19 cellular contexts compared by ENCODE assay signal in genomic region chr2:219000569-219000960, GRCh38. TPM values are rescaled to one million over a fixed set of nuclear protein-coding genes. Genes with fewer than 3 reads are reported as not detected.
DNase-seq lines count a peak whose midpoint lies in the region; ATAC-seq, FAIRE-seq and TF ChIP-seq lines count a peak whose summit lies in the region.
"Had no signal": no experiment of that assay in that cellular context is flagged by ENCODE, and none has a peak within 500 bp of the region (broad histone marks: within the 10 kb centered on the region; RNA-seq: fewer than 3 reads in every experiment).

No MANE protein-coding gene starts in this region.

- intact Hi-C loops in activated B cell treated with CpG ODN at 0.5 μM for 24 hours (cut with micrococcal nuclease) (no loop called here), kidney (cut with DNase I) (no loop called here)

- peak overlapping the region; percentile 35 for H3K18ac ChIP-seq in neuronal stem cell (ENCODE audit: low read length)

- H3K4me3 ChIP-seq in HEK293 (ENCODE audit: low read depth, low read length) = no peak overlapping the region
- peak overlapping the region in 1 of 2 donors; percentile 7 for H3K4me3 ChIP-seq in neuronal stem cell (ENCODE audit: low read length in 2 of 2)
- H3K4me3 ChIP-seq in kidney (ENCODE audit: low read length in 2 of 2) = no peak overlapping the region
- H3K4me3 ChIP-seq: A549, lung, thoracic aorta had no signal

- H2BK15ac ChIP-seq in neuronal stem cell (ENCODE audit: low read length) = no peak overlapping the region

- no peak overlapping the region for H3K4ac ChIP-seq in neuronal stem cell (ENCODE audit: low read length)

- H3K27me3 Mint-ChIP-seq in activated B cell treated with CpG ODN at 0.5 μM for 24 hours = peaks cover 65% of the 10 kb centered on the region

- H3K4me1 ChIP-seq in HEK293 (ENCODE audit: control insufficient read depth, insufficient read depth, low read length) (no peaks in the 10 kb centered on the region), neuronal stem cell (ENCODE audit: control insufficient read depth in 2 of 2, insufficient read depth in 1 of 2, low read depth in 1 of 2, low read length in 2 of 2) (peaks cover 9 to 23% of the 10 kb centered on the region in 2 donors), kidney (ENCODE audit: control insufficient read depth in 1 of 2, insufficient read depth in 1 of 2, low read depth in 1 of 2, low read length in 2 of 2) (peaks cover 0 to 17% of the 10 kb centered on the region in 2 donors)

- H3K23ac ChIP-seq in neuronal stem cell (ENCODE audit: low read depth, low read length, poor library complexity) = peak overlapping the region; percentile 87

- H3K4me3 Mint-ChIP-seq in activated B cell treated with CpG ODN at 0.5 μM for 24 hours = peak overlapping the region; percentile 15

- peak overlapping the region; percentile 11 for H3K4me2 ChIP-seq in neuronal stem cell (ENCODE audit: insufficient read depth, low read length, poor library complexity, severe bottlenecking)
- H3K4me2 ChIP-seq: A549 had no signal

- H3K27me3 ChIP-seq in neuronal stem cell (ENCODE audit: control insufficient read depth in 3 of 3, insufficient read depth in 3 of 3, low read depth in 1 of 3, low read length in 3 of 3) = peaks cover 37 to 96% (median 92%) of the 10 kb centered on the region in 3 experiments

- no peaks in the 10 kb centered on the region for H3K9me3 Mint-ChIP-seq in activated B cell treated with CpG ODN at 0.5 μM for 24 hours

- no peaks in the 10 kb centered on the region for H3K79me1 ChIP-seq in neuronal stem cell (ENCODE audit: low read depth, low read length)

- no peak overlapping the region for H2AFZ ChIP-seq in neuronal stem cell (ENCODE audit: low read length)

- H4K91ac ChIP-seq in neuronal stem cell (ENCODE audit: low read depth, low read length, poor library complexity) = no peak overlapping the region

- H4K8ac ChIP-seq in neuronal stem cell (ENCODE audit: low read depth, low read length) = no peak overlapping the region

- TF ChIP-seq CTCF in HEK293 (tag by site-specific recombination; IDR thresholded peaks at IDR 0.05) (no peak), activated B cell treated with CpG ODN at 0.5 μM for 24 hours (IDR thresholded peaks at IDR 0.05) (no peak), kidney (IDR thresholded peaks at IDR 0.05; ENCODE audit: borderline replicate concordance, extremely low read depth, insufficient read depth) (no peak)

- H2BK12ac ChIP-seq in neuronal stem cell (ENCODE audit: low read length) = no peak overlapping the region

- POLR2A ChIA-PET in HEK293 (lab: Yijun Ruan, JAX) (no interaction called here), activated B cell treated with CpG ODN at 0.5 μM for 24 hours (lab: Charles Lee) (no interaction called here)

- H3K27ac Mint-ChIP-seq in activated B cell treated with CpG ODN at 0.5 μM for 24 hours = no peak overlapping the region

- H3K9me3 ChIP-seq in HEK293 (ENCODE audit: control insufficient read depth, insufficient read depth, low read depth, low read length) = no peaks in the 10 kb centered on the region
- peaks cover 0 to 1% of the 10 kb centered on the region in 2 donors for H3K9me3 ChIP-seq in neuronal stem cell (replicated peaks in 1 of 2; ENCODE audit: control insufficient read depth in 2 of 2, insufficient read depth in 1 of 2, low read depth in 1 of 2, low read length in 2 of 2)
- no peaks in the 10 kb centered on the region for H3K9me3 ChIP-seq in kidney (ENCODE audit: control insufficient read depth in 1 of 2, low read length in 2 of 2)
- H3K9me3 ChIP-seq: A549, thoracic aorta had no signal

- H3K36me3 Mint-ChIP-seq in activated B cell treated with CpG ODN at 0.5 μM for 24 hours (ENCODE audit: low read depth) = no peaks in the 10 kb centered on the region

- H3K36me3 ChIP-seq in HEK293 (ENCODE audit: control insufficient read depth in 2 of 2, insufficient read depth in 1 of 2, low read length in 2 of 2) (no peaks in the 10 kb centered on the region), neuronal stem cell (replicated peaks in 1 of 2; ENCODE audit: control insufficient read depth in 2 of 2, insufficient read depth in 2 of 2, low read length in 2 of 2) (no peaks in the 10 kb centered on the region), kidney (ENCODE audit: control insufficient read depth in 1 of 2, insufficient read depth in 2 of 2, low read length in 2 of 2) (no peaks in the 10 kb centered on the region)
- H3K36me3 ChIP-seq: thoracic aorta had no signal

- peak overlapping the region; percentile 61 for H2AK5ac ChIP-seq in neuronal stem cell (ENCODE audit: low read depth, low read length)

- FAIRE-seq in kidney (lab: Jason Lieb, UNC) = no peak
- FAIRE-seq: A549, colon, HTR-8/SVneo had no signal

- WGBS in neuronal stem cell (ENCODE audit: extremely low coverage in 2 of 2, insufficient read length in 2 of 2, insufficient replicate concordance in 1 of 2), 2 donors = no CpG with 5 or more reads among the region's 8 CpGs

- H3K14ac ChIP-seq in neuronal stem cell (ENCODE audit: low read length) = no peak overlapping the region

- H3K4me1 Mint-ChIP-seq in activated B cell treated with CpG ODN at 0.5 μM for 24 hours = peaks cover 29% of the 10 kb centered on the region

- ATAC-seq in activated B cell treated with CpG ODN at 0.5 μM for 24 hours (ENCODE audit: low read depth) (no peak), GM19328 (IDR thresholded peaks at IDR 0.05; ENCODE audit: unreplicated experiment) (no peak)
- ATAC-seq: A549 had no signal

- H2BK120ac ChIP-seq in neuronal stem cell (ENCODE audit: low read depth, low read length) = no peak overlapping the region

- CTCF ChIA-PET in HEK293 (lab: Yijun Ruan, JAX) (interaction anchor here (0.6 to 3.9 kb wide), 3 partner anchors 10 to 102 kb away, joined by 3 to 31 read pairs (median 6); no protein-coding TSS in a partner anchor), activated B cell treated with CpG ODN at 0.5 μM for 24 hours (lab: Charles Lee) (no interaction called here)

- no peak overlapping the region for H2BK5ac ChIP-seq in neuronal stem cell (ENCODE audit: low read length)

- H3K27ac ChIP-seq in HEK293 (ENCODE audit: extremely low read depth, low read depth, low read length) (no peak overlapping the region), neuronal stem cell (replicated peaks; ENCODE audit: low read length) (no peak overlapping the region), kidney (ENCODE audit: low read depth in 2 of 2, low read length in 2 of 2) (no peak overlapping the region)
- H3K27ac ChIP-seq: A549, thoracic aorta had no signal

- DNase-seq in NCI-H1436 (lab: John Stamatoyannopoulos, UW) (peak; percentile 40), NCI-H1436 treated with DMSO at 0.1 percent for 48 hours (lab: John Stamatoyannopoulos, UW) (no peak), activated B cell treated with CpG ODN at 0.5 μM for 24 hours (no peak), neuronal stem cell (ENCODE audit: low spot score) (no peak), DMS114 treated with DMSO at 0.1 percent for 48 hours (lab: John Stamatoyannopoulos, UW; ENCODE audit: unreplicated experiment) (no peak), kidney (no peak)
- DNase-seq: activated T-cell treated with anti-CD3 and anti-CD28 coated beads for 4 hours; amygdala; MM.1S; occipital lobe; stimulated activated CD4-positive, alpha-beta T cell treated with anti-CD3 and anti-CD28 coated beads, Interleukin-12 subunit alpha, Interleukin-12 subunit beta, amount 100 ng/mL, for 4 hours had no signal

- H3K9ac ChIP-seq in neuronal stem cell (ENCODE audit: low read depth, low read length, poor library complexity) (no peak overlapping the region), kidney (ENCODE audit: low read length in 2 of 2) (no peak overlapping the region)

TF ChIP-seq in HEK293, 187 proteins besides CTCF, POLR2A, EP300 and RAD21 (continues in another document):
- TF ChIP-seq ZNF133 (tag by site-specific recombination; IDR thresholded peaks at IDR 0.05) = no peak

RNA-seq across cellular contexts. Expression of gene CRYBA2, which starts 7.3 kb away (rescaled TPM):
- not detected in 2 replicates for total RNA-seq in activated B cell treated with CpG ODN at 0.5 μM for 24 hours
- not detected for polyA plus RNA-seq in neuronal stem cell (2013, experiment 1 of 2)
- not detected for polyA plus RNA-seq in neuronal stem cell (2013, experiment 2 of 2)
- total RNA-seq in kidney = not detected
- polyA plus RNA-seq in kidney (ENCODE audit: insufficient read depth, low read depth, low replicate concordance) = not detected
- total RNA-seq: fibroblast of lung, lung, occipital lobe, thoracic aorta had no signal
- polyA plus RNA-seq: A549, fibroblast of lung had no signal

RNA-seq across cellular contexts. Expression of gene FEV, which starts 15.6 kb away (rescaled TPM):
- total RNA-seq in activated B cell treated with CpG ODN at 0.5 μM for 24 hours = not detected in 2 replicates
- polyA plus RNA-seq in neuronal stem cell (2013, experiment 1 of 2) = not detected
- polyA plus RNA-seq in neuronal stem cell (2013, experiment 2 of 2) = not detected
- total RNA-seq in kidney = not detected
- not detected for polyA plus RNA-seq in kidney (ENCODE audit: insufficient read depth, low read depth, low replicate concordance)
- total RNA-seq: fibroblast of lung, lung, occipital lobe, thoracic aorta had no signal
- polyA plus RNA-seq: A549, fibroblast of lung, lung had no signal

RNA-seq across cellular contexts. Expression of gene CFAP65, which starts 40.8 kb away (rescaled TPM):
- total RNA-seq in activated B cell treated with CpG ODN at 0.5 μM for 24 hours (not detected in 2 replicates), kidney (2.0 TPM)
- polyA plus RNA-seq in neuronal stem cell (2013, experiment 1 of 2) = 0.26 TPM
- 0.26 TPM for polyA plus RNA-seq in neuronal stem cell (2013, experiment 2 of 2)
- polyA plus RNA-seq in kidney (ENCODE audit: insufficient read depth, low read depth, low replicate concordance) = 0.73 TPM
- total RNA-seq: fibroblast of lung, thoracic aorta had no signal
- polyA plus RNA-seq: fibroblast of lung had no signal

RNA-seq across cellular contexts. Expression of gene CDK5R2, which starts 41.1 kb away (rescaled TPM):
- total RNA-seq in activated B cell treated with CpG ODN at 0.5 μM for 24 hours = 0.07 TPM in 1 of 2 replicates, not detected in the other
- 0.10 TPM for polyA plus RNA-seq in neuronal stem cell (2013, experiment 1 of 2)
- 0.10 TPM for polyA plus RNA-seq in neuronal stem cell (2013, experiment 2 of 2)
- total RNA-seq in kidney = not detected
- polyA plus RNA-seq in kidney (ENCODE audit: insufficient read depth, low read depth, low replicate concordance) = not detected
- total RNA-seq: thoracic aorta had no signal
